ENCODE assay signal across 8 cellular contexts in genomic region chr15:66472176-66472999, GRCh38. TPM values are rescaled to one million over a fixed set of nuclear protein-coding genes. Genes with fewer than 3 reads are reported as not detected.
A peak's percentile ranks its signal among the peaks of the same experiment; 100 is the strongest.
DNase-seq lines count a peak whose midpoint lies in the region; ATAC-seq and TF ChIP-seq lines count a peak whose summit lies in the region.

No MANE protein-coding gene starts in this region.

- ATAC-seq in GM23338 (no peak; the same call in 2 of the 3 replicates), RWPE2 (ENCODE audit: low read depth) (peak; percentile 37; the same call in 2 of the 3 replicates)

- peaks cover 10% of the 10 kb centered on the region; the same call in 2 of the 3 replicates for H3K36me3 Mint-ChIP-seq in GM23338 (ENCODE audit: low read depth)

- H3K9me2 ChIP-seq in GM23338 (ENCODE audit: insufficient read depth) = no peaks in the 10 kb centered on the region

- no peaks in the 10 kb centered on the region for H3K9me3 ChIP-seq in RWPE2 (ENCODE audit: severe bottlenecking)

- H3K4me2 ChIP-seq in GM23338 = peak overlapping the region; percentile 71

- TF ChIP-seq CTCF in GM12864 (IDR thresholded peaks at IDR 0.05; ENCODE audit: low read depth, low read length, missing control alignments) = no peak
- TF ChIP-seq CTCF in GM23338 (conservative IDR thresholded peaks at IDR 0.05; ENCODE audit: low read depth in 2 of 2) = no peak
- TF ChIP-seq CTCF in RWPE2 (IDR thresholded peaks at IDR 0.05; ENCODE audit: poor library complexity, severe bottlenecking) = no peak

- H3K27me3 Mint-ChIP-seq in GM23338 (ENCODE audit: insufficient read depth, low read depth, poor library complexity) = peaks cover 10% of the 10 kb centered on the region

- H3K79me2 ChIP-seq in GM23338 (replicated peaks; ENCODE audit: insufficient read depth) = peaks cover 21% of the 10 kb centered on the region

- peaks cover 76% of the 10 kb centered on the region for H3K4me1 Mint-ChIP-seq in GM23338

- peak overlapping the region; percentile 85 for H3K27ac Mint-ChIP-seq in GM23338

- peak; percentile 66 for DNase-seq in GM12864 (ENCODE audit: low read depth)
- no peak for DNase-seq in GM23338 (ENCODE audit: low spot score)
- peak; percentile 49 for DNase-seq in RWPE2 (ENCODE audit: low spot score)
- peak; percentile 47 for DNase-seq in dermis blood vessel endothelial cell
- DNase-seq in stimulated activated CD4-positive, alpha-beta T cell treated with anti-CD3 and anti-CD28 coated beads, Interleukin-4, amount 100 ng/mL, for 1 hour = peak; percentile 8
- DNase-seq in NCI-H187 treated with DMSO at 0.1 percent for 48 hours (lab: John Stamatoyannopoulos, UW) = no peak
- DNase-seq in ureter (ENCODE audit: low spot score) = no peak
- no peak for DNase-seq in NCI-H2029 (lab: John Stamatoyannopoulos, UW)

- H3K4me3 ChIP-seq in GM12864 (ENCODE audit: low read depth, low read length) (no peak overlapping the region), GM23338 (no peak overlapping the region), RWPE2 (ENCODE audit: severe bottlenecking) (no peak overlapping the region)

- no peaks in the 10 kb centered on the region for H3K9me3 Mint-ChIP-seq in GM23338

- H3K27ac ChIP-seq in GM23338 (ENCODE audit: low read depth) = peak overlapping the region; percentile 96
- H3K27ac ChIP-seq in RWPE2 (ENCODE audit: poor library complexity, severe bottlenecking) = no peak overlapping the region

- H2AFZ ChIP-seq in GM23338 = no peak overlapping the region

- peaks cover 25% of the 10 kb centered on the region for H3F3A ChIP-seq in GM23338 (replicated peaks; ENCODE audit: low read depth)

- H3K36me3 ChIP-seq in GM23338 (ENCODE audit: insufficient read depth) (no peaks in the 10 kb centered on the region), RWPE2 (ENCODE audit: low read depth) (peaks cover 59% of the 10 kb centered on the region)

- H3K4me1 ChIP-seq in GM23338 (ENCODE audit: insufficient read depth) (peaks cover 67% of the 10 kb centered on the region), RWPE2 (ENCODE audit: insufficient read depth, poor library complexity, severe bottlenecking) (peaks cover 6% of the 10 kb centered on the region)

- no peaks in the 10 kb centered on the region for H3K27me3 ChIP-seq in GM23338 (ENCODE audit: insufficient read depth)
- no peaks in the 10 kb centered on the region for H3K27me3 ChIP-seq in RWPE2 (ENCODE audit: insufficient read depth, poor library complexity, severe bottlenecking)

- H4K20me1 ChIP-seq in GM23338 (replicated peaks; ENCODE audit: insufficient read depth) = no peaks in the 10 kb centered on the region; the same call in 1 of the 2 replicates

- H3K4me3 Mint-ChIP-seq in GM23338 = no peak overlapping the region; the same call in 2 of the 3 replicates

TF ChIP-seq in GM23338, 12 proteins besides CTCF, POLR2A, EP300 and RAD21 (continues in another document):
- TF ChIP-seq REST (IDR thresholded peaks at IDR 0.05; ENCODE audit: unreplicated experiment) (no peak), CREB1 (CRISPR knock-in tag; IDR thresholded peaks at IDR 0.05; ENCODE audit: low read depth) (no peak), POLR2AphosphoS5 (IDR thresholded peaks at IDR 0.05; ENCODE audit: low read depth) (no peak), ZNF462 (CRISPR knock-in tag; IDR thresholded peaks at IDR 0.05) (no peak), STAT1 (IDR thresholded peaks at IDR 0.05; ENCODE audit: unreplicated experiment) (no peak), EZH2 (IDR thresholded peaks at IDR 0.05; ENCODE audit: low read depth, unreplicated experiment) (no peak), EZH2phosphoT487 (IDR thresholded peaks at IDR 0.05; ENCODE audit: unreplicated experiment) (no peak)

RNA-seq across cellular contexts. Expression of gene SNAPC5, which starts 25.2 kb away (rescaled TPM):
- 17.4 and 21.2 TPM in 2 replicates for total RNA-seq in GM23338 (2014; rRNA removed; shearing (Covaris generic))
- 41.1 and 43.2 TPM in 2 replicates for polyA plus RNA-seq in GM23338 (2016; fragmentation: Nextera tagmentation; extraction: Ambion mirVana)
- total RNA-seq in dermis blood vessel endothelial cell (21.4 and 22.2 TPM in 2 replicates), ureter (29.2 TPM)

RNA-seq across cellular contexts. Expression of gene RPL4, which starts 32.3 kb away (rescaled TPM):
- total RNA-seq in GM23338 (2014; rRNA removed; shearing (Covaris generic)) = 4,842 and 6,082 TPM in 2 replicates
- polyA plus RNA-seq in GM23338 (2016; fragmentation: Nextera tagmentation; extraction: Ambion mirVana) = 2,989 and 3,203 TPM in 2 replicates
- total RNA-seq in dermis blood vessel endothelial cell (1,741 and 3,818 TPM in 2 replicates), ureter (2,079 TPM)

RNA-seq across cellular contexts. Expression of gene ZWILCH, which starts 32.7 kb away (rescaled TPM):
- 61.5 and 64.1 TPM in 2 replicates for total RNA-seq in GM23338 (2014; rRNA removed; shearing (Covaris generic))
- 49.5 and 51.0 TPM in 2 replicates for polyA plus RNA-seq in GM23338 (2016; fragmentation: Nextera tagmentation; extraction: Ambion mirVana)
- total RNA-seq in dermis blood vessel endothelial cell (14.3 and 25.1 TPM in 2 replicates), ureter (9.0 TPM)

Comparison
In these comparisons a context has a peak if more than half of its experiments do, and no peak if none do; other contexts are left out.
1. DNase-seq: peak in GM12864 (single experiment), RWPE2 (single experiment), dermis blood vessel endothelial cell (single experiment) and stimulated activated CD4-positive, alpha-beta T cell treated with anti-CD3 and anti-CD28 coated beads, Interleukin-4, amount 100 ng/mL, for 1 hour (single experiment); none in GM23338 (single experiment), NCI-H187 treated with DMSO at 0.1 percent for 48 hours (single experiment), ureter (single experiment) and NCI-H2029 (single experiment).